In the genomic region with DNA sequence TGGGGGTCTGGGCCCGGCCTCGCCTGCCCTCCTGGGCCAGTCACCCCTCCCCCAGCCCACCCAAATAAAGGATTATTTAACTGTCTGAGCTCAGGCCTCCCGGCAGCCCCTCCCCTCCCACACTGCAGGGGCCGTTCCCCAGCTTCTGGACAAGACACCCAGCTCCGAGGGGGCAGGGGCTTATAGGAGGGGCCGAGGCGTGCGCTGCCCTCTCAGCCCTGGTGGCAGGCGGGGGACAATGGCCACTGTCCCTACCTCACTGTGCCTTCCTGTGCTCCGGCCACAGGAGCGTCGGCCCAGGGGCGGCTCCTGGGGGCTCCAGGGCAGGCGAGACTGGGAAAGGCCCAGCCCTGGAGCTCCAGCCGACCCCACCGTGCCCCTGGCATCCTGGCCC, we compare ENCODE assay signal across 29 cellular contexts. TPM values are rescaled to one million over a fixed set of nuclear protein-coding genes. Genes with fewer than 3 reads are reported as not detected.
A peak's percentile ranks its signal among the peaks of the same experiment; 100 is the strongest.
DNase-seq lines count a peak whose midpoint lies in the region; ATAC-seq, FAIRE-seq and TF ChIP-seq lines count a peak whose summit lies in the region.
"Had no signal": no experiment of that assay in that cellular context is flagged by ENCODE, and none has a peak within 500 bp of the region (broad histone marks: within the 10 kb centered on the region; RNA-seq: fewer than 3 reads in every experiment).

No MANE protein-coding gene starts in this region.

- DNase-seq in natural killer cell (no peak), GM12878 (ENCODE audit: low read depth, low spot score) (no peak), HCEC 1CT (no peak), HUDEP-2 (lab: John Stamatoyannopoulos, UW; ENCODE audit: unreplicated experiment in 76 of 76) (no peak), T-cell (no peak), omental fat pad (ENCODE audit: low spot score) (no peak)
- no peak for DNase-seq in natural killer cell treated with Interleukin-12 subunit alpha and Interleukin-12 subunit beta and Interleukin-15 and Interleukin-18, amount 100 ng/mL, for 72 hours (ENCODE audit: low spot score)
- DNase-seq: AML-193; CD8-positive, alpha-beta memory T cell; DMS 273 treated with DMSO at 0.1 percent for 48 hours; DMS79 treated with DMSO at 0.1 percent for 48 hours; GM23248; H7; KBM-7; MV-4-11; NCI-H1105 treated with DMSO at 0.1 percent for 48 hours; NCI-H146; NCI-H1930; NCI-H2107; NCI-H446; NCI-H524 treated with DMSO at 0.1 percent for 48 hours; NCI-H774; PC-9; SHP77 had no signal

- no peak overlapping the region for H2AFZ ChIP-seq in OCI-LY1 (ENCODE audit: low read length)
- H2AFZ ChIP-seq in GM12878 (ENCODE audit: control insufficient read depth, low read depth, low read length), result no peak overlapping the region
- H2AFZ ChIP-seq: GM23248, PC-9 had no signal

- POLR2A ChIA-PET in GM12878 (lab: Charles Lee), result no interaction called here
- POLR2A ChIA-PET in T-cell (lab: Charles Lee), result interaction anchor here in 1 of 2 donors (0.6 kb wide), 1 partner anchor 272 kb away, joined by 5 read pairs; no protein-coding TSS in a partner anchor

- intact Hi-C loops in natural killer cell (cut with micrococcal nuclease) (no loop called here), GM12878 (cut with micrococcal nuclease; ENCODE audit: unreplicated experiment) (loop anchor here (10.0 kb wide), 1 partner anchor 264 kb away; no protein-coding TSS in a partner anchor)

- SMC1A ChIA-PET in GM12878 (lab: Charles Lee; ENCODE audit: uncharacterized antibody, unreplicated experiment), result no interaction called here

- TF ChIP-seq CTCF in natural killer cell (IDR thresholded peaks at IDR 0.05), result no peak
- TF ChIP-seq CTCF in OCI-LY1 (IDR thresholded peaks at IDR 0.05; ENCODE audit: low read length), result no peak
- no peak for TF ChIP-seq CTCF in GM12878 (IDR thresholded peaks at IDR 0.05 in 2 of 3, conservative IDR thresholded peaks at IDR 0.05 in 1 of 3; ENCODE audit: control insufficient read depth in 2 of 3, extremely low read depth in 1 of 3, insufficient read depth in 1 of 3, low read depth in 3 of 3, low read length in 3 of 3)
- no peak for TF ChIP-seq CTCF in omental fat pad (IDR thresholded peaks at IDR 0.05)

- no peak for TF ChIP-seq RAD21 in GM12878 (IDR thresholded peaks at IDR 0.05; ENCODE audit: insufficient read depth, low read depth, low read length)

- peak overlapping the region; percentile 53 for H3K4me3 Mint-ChIP-seq in natural killer cell
- H3K4me3 Mint-ChIP-seq in natural killer cell treated with Interleukin-12 subunit alpha and Interleukin-12 subunit beta and Interleukin-15 and Interleukin-18, amount 100 ng/mL, for 72 hours, result no peak overlapping the region
- H3K4me3 Mint-ChIP-seq in T-cell, result peak overlapping the region in 1 of 3 donors; percentile 77

- H3K27me3 ChIP-seq in OCI-LY1 (ENCODE audit: insufficient read depth, low read length), result no peaks in the 10 kb centered on the region
- no peaks in the 10 kb centered on the region for H3K27me3 ChIP-seq in GM12878 (replicated peaks in 1 of 2; ENCODE audit: control insufficient read depth in 2 of 2, insufficient read depth in 2 of 2, low read length in 1 of 2)

- RAD21 ChIA-PET in GM12878 (lab: Charles Lee; ENCODE audit: unreplicated experiment), result no interaction called here

- in situ Hi-C loops in GM12878 (cut with MboI), result no loop called here

- peak; percentile 33; the same call in 1 of the 2 replicates for TF ChIP-seq POLR2A in GM12878 (IDR thresholded peaks at IDR 0.05; ENCODE audit: low read depth, low read length)

- peaks cover 66% of the 10 kb centered on the region for H3K4me1 ChIP-seq in OCI-LY1 (ENCODE audit: insufficient read depth, low read length, severe bottlenecking)
- H3K4me1 ChIP-seq in GM12878 (ENCODE audit: control insufficient read depth, insufficient read depth, low read length), result peaks cover 26% of the 10 kb centered on the region
- H3K4me1 ChIP-seq: A549 had no signal

- no TSS peak for BruUV-seq in GM12878 (replicated peaks; lab: Mats Ljungman, UMichigan)

- ATAC-seq in natural killer cell (no peak), GM12878 (no peak), T-cell (replicated peaks in 1 of 4) (no peak), omental fat pad (ENCODE audit: low FRiP score) (no peak)
- no peak for ATAC-seq in natural killer cell treated with Interleukin-12 subunit alpha and Interleukin-12 subunit beta and Interleukin-15 and Interleukin-18, amount 100 ng/mL, for 72 hours
- ATAC-seq: A549 had no signal

- no peak overlapping the region for H3K4me2 ChIP-seq in OCI-LY1 (ENCODE audit: low read length)
- H3K4me2 ChIP-seq in GM12878 (ENCODE audit: control insufficient read depth, insufficient read depth), result no peak overlapping the region
- H3K4me2 ChIP-seq: A549, PC-9 had no signal

- no peaks in the 10 kb centered on the region for H3K9me3 ChIP-seq in OCI-LY1 (ENCODE audit: low read length)
- no peaks in the 10 kb centered on the region for H3K9me3 ChIP-seq in GM12878 (replicated peaks; ENCODE audit: control insufficient read depth, insufficient read depth, low read length)

- CTCF ChIA-PET in GM12878 (lab: Yijun Ruan, JAX) (no interaction called here), T-cell (lab: Charles Lee) (interaction anchor here in 1 of 2 donors (0.5 kb wide), 1 partner anchor 54 kb away, joined by 3 read pairs; no protein-coding TSS in a partner anchor)

- H3K9ac ChIP-seq in OCI-LY1 (ENCODE audit: low read length) (no peak overlapping the region), GM12878 (ENCODE audit: control insufficient read depth, insufficient read depth, low read length) (no peak overlapping the region)
- H3K9ac ChIP-seq: GM23248 had no signal

- H3K4me1 Mint-ChIP-seq in natural killer cell, result peaks cover 12 to 18% of the 10 kb centered on the region in 2 donors
- H3K4me1 Mint-ChIP-seq in natural killer cell treated with Interleukin-12 subunit alpha and Interleukin-12 subunit beta and Interleukin-15 and Interleukin-18, amount 100 ng/mL, for 72 hours (ENCODE audit: low read depth in 2 of 2), result peaks cover 5 to 6% of the 10 kb centered on the region in 2 donors
- H3K4me1 Mint-ChIP-seq in T-cell, result peaks cover 20 to 27% (median 23%) of the 10 kb centered on the region in 3 donors

- peaks cover 5% of the 10 kb centered on the region; the same call in 1 of the 2 replicates for H3F3A ChIP-seq in OCI-LY1 (ENCODE audit: insufficient read depth, low read length)

- H3K4me3 ChIP-seq in OCI-LY1 (ENCODE audit: low read depth, low read length, poor library complexity, severe bottlenecking), result no peak overlapping the region
- no peak overlapping the region for H3K4me3 ChIP-seq in GM12878
- H3K4me3 ChIP-seq: A549, GM23248, PC-9 had no signal

- H3K27me3 Mint-ChIP-seq in natural killer cell (ENCODE audit: low read depth in 2 of 2) (no peaks in the 10 kb centered on the region), T-cell (no peaks in the 10 kb centered on the region)
- no peaks in the 10 kb centered on the region for H3K27me3 Mint-ChIP-seq in natural killer cell treated with Interleukin-12 subunit alpha and Interleukin-12 subunit beta and Interleukin-15 and Interleukin-18, amount 100 ng/mL, for 72 hours
- H3K27me3 Mint-ChIP-seq: CD8-positive, alpha-beta memory T cell had no signal

- H4K20me1 ChIP-seq in OCI-LY1 (ENCODE audit: insufficient read depth, low read length), result no peaks in the 10 kb centered on the region
- H4K20me1 ChIP-seq in GM12878 (ENCODE audit: control insufficient read depth, insufficient read depth), result no peaks in the 10 kb centered on the region

- no peaks in the 10 kb centered on the region for H3K9me2 ChIP-seq in OCI-LY1 (ENCODE audit: low read depth, low read length)

- no peak for TF ChIP-seq EP300 in GM12878 (IDR thresholded peaks at IDR 0.05; ENCODE audit: borderline replicate concordance in 1 of 2, control insufficient read depth in 1 of 2, low read depth in 2 of 2, low read length in 2 of 2)

- 90% methylated on average over 16 of the region's 16 CpGs for WGBS in GM12878 (ENCODE audit: insufficient coverage, insufficient replicate concordance, low lambda C conversion rate, missing lambda C conversion rate)

- no peak for FAIRE-seq in GM12878 (lab: Jason Lieb, UNC)
- FAIRE-seq: A549, GM18507 had no signal

- H3K79me2 ChIP-seq in OCI-LY1 (ENCODE audit: insufficient read depth, low read length), result peaks cover 21% of the 10 kb centered on the region
- H3K79me2 ChIP-seq in GM12878 (ENCODE audit: control insufficient read depth, insufficient read depth, low read length), result peaks cover 22% of the 10 kb centered on the region

- no peak overlapping the region for H3K27ac Mint-ChIP-seq in natural killer cell
- no peak overlapping the region for H3K27ac Mint-ChIP-seq in natural killer cell treated with Interleukin-12 subunit alpha and Interleukin-12 subunit beta and Interleukin-15 and Interleukin-18, amount 100 ng/mL, for 72 hours
- H3K27ac Mint-ChIP-seq in T-cell, result no peak overlapping the region

- H3K36me3 Mint-ChIP-seq in natural killer cell (no peaks in the 10 kb centered on the region), T-cell (peaks cover 5% of the 10 kb centered on the region)
- H3K36me3 Mint-ChIP-seq in natural killer cell treated with Interleukin-12 subunit alpha and Interleukin-12 subunit beta and Interleukin-15 and Interleukin-18, amount 100 ng/mL, for 72 hours, result peaks cover 6% of the 10 kb centered on the region

- H3K9me3 Mint-ChIP-seq in natural killer cell (no peaks in the 10 kb centered on the region), T-cell (no peaks in the 10 kb centered on the region)
- no peaks in the 10 kb centered on the region for H3K9me3 Mint-ChIP-seq in natural killer cell treated with Interleukin-12 subunit alpha and Interleukin-12 subunit beta and Interleukin-15 and Interleukin-18, amount 100 ng/mL, for 72 hours
- H3K9me3 Mint-ChIP-seq: CD8-positive, alpha-beta memory T cell had no signal

- H3K27ac ChIP-seq in OCI-LY1 (ENCODE audit: low read depth, low read length, poor library complexity, severe bottlenecking) (peak overlapping the region; percentile 82), GM12878 (ENCODE audit: control insufficient read depth, insufficient read depth) (no peak overlapping the region)
- H3K27ac ChIP-seq: A549, C4-2B, GM23248, PC-9 had no signal

- peaks cover 67% of the 10 kb centered on the region for H3K36me3 ChIP-seq in OCI-LY1 (ENCODE audit: insufficient read depth, low read length)
- peaks cover 2 to 38% of the 10 kb centered on the region in 2 experiments for H3K36me3 ChIP-seq in GM12878 (ENCODE audit: control insufficient read depth in 2 of 2, insufficient read depth in 2 of 2, low read length in 1 of 2)

RNA-seq across cellular contexts. Expression of a gene that starts 2.2 kb away (rescaled TPM):
- 10 to 100 TPM; 37.3 to 45.2 (median 37.6) TPM for total RNA-seq in natural killer cell
- total RNA-seq in natural killer cell treated with Interleukin-12 subunit alpha and Interleukin-12 subunit beta and Interleukin-15 and Interleukin-18, amount 100 ng/mL, for 72 hours, result 10 to 100 TPM; 23.4 to 43.3 TPM
- 8.6 and 12.9 TPM in 2 replicates for total RNA-seq in GM12878 (2013; cell fraction: nucleolus; rRNA removed)
- 19.8 and 23.3 TPM in 2 replicates for total RNA-seq in GM12878 (2014; rRNA removed)
- 4.1 and 4.3 TPM in 2 replicates for total RNA-seq in GM12878 (2014; rRNA removed; fragmentation: Illumina TruSeq; extraction: Trizol)
- total RNA-seq in GM12878 (2021), result 18.1 and 21.7 TPM in 2 replicates
- 4.5 TPM for polyA plus RNA-seq in GM12878 (2011; ENCODE audit: low read depth)
- 3.2 and 7.6 TPM in 2 replicates for polyA plus RNA-seq in GM12878 (2011; rRNA removed)
- polyA plus RNA-seq in GM12878 (2011; cell fraction: cytosol; rRNA removed), result 13.6 and 22.1 TPM in 2 replicates
- polyA plus RNA-seq in GM12878 (2011; cell fraction: nucleus; rRNA removed), result 54.5 and 73.7 TPM in 2 replicates
- polyA plus RNA-seq in GM12878 (2012), result 15.2 and 16.0 TPM in 2 replicates
- polyA plus RNA-seq in GM12878 (2014; fragmentation: Illumina TruSeq; extraction: Trizol), result 0.16 and 2.4 TPM in 2 replicates
- 1 to 10 TPM in 1 of 2 experiments, under 1 TPM in 1; 0.42 to 1.4 TPM for polyA plus RNA-seq in GM12878 (2014; fragmentation: Nextera tagmentation; extraction: Ambion mirVana)
- 20.3 and 28.2 TPM in 2 replicates for polyA plus RNA-seq in GM12878 (2014; rRNA removed)
- 1 to 10 TPM; 2.1 to 2.3 TPM for polyA plus RNA-seq in GM12878 (2016; fragmentation: Nextera tagmentation; extraction: Ambion mirVana)
- 5.2 and 11.2 TPM in 2 replicates for polyA minus RNA-seq in GM12878 (2011; rRNA and poly(A)+ RNA removed)
- 3.5 and 3.7 TPM in 2 replicates for polyA minus RNA-seq in GM12878 (2011; cell fraction: cytosol; rRNA and poly(A)+ RNA removed)
- polyA minus RNA-seq in GM12878 (2011; cell fraction: nucleus; rRNA and poly(A)+ RNA removed), result 5.3 and 7.7 TPM in 2 replicates
- total RNA-seq in T-cell, result 10 to 100 TPM; 28.9 to 51.0 (median 46.1) TPM
- 10 to 100 TPM; 21.2 to 38.3 (median 31.9) TPM for total RNA-seq in omental fat pad

RNA-seq across cellular contexts. Expression of a gene that starts 12.9 kb away (rescaled TPM):
- total RNA-seq in natural killer cell (100 to 1,000 TPM; 129 to 138 (median 132) TPM), GM12878 (2014; rRNA removed) (60.8 and 83.1 TPM in 2 replicates), GM12878 (2014; rRNA removed; fragmentation: Illumina TruSeq; extraction: Trizol) (15.6 and 18.4 TPM in 2 replicates), GM12878 (2021) (111 and 116 TPM in 2 replicates), T-cell (100 to 1,000 TPM; 116 to 213 (median 175) TPM), omental fat pad (10 to 100 TPM; 18.3 to 43.1 (median 28.4) TPM)
- total RNA-seq in natural killer cell treated with Interleukin-12 subunit alpha and Interleukin-12 subunit beta and Interleukin-15 and Interleukin-18, amount 100 ng/mL, for 72 hours, result 100 to 1,000 TPM in 1 of 2 donors, 10 to 100 TPM in 1; 71.0 to 139 TPM
- total RNA-seq in GM12878 (2013; cell fraction: nucleolus; rRNA removed), result 46.9 and 56.0 TPM in 2 replicates
- 24.6 TPM for polyA plus RNA-seq in GM12878 (2011; ENCODE audit: low read depth)
- polyA plus RNA-seq in GM12878 (2011; rRNA removed) (15.5 and 33.0 TPM in 2 replicates), GM12878 (2014; fragmentation: Illumina TruSeq; extraction: Trizol) (0.93 and 9.0 TPM in 2 replicates), GM12878 (2014; fragmentation: Nextera tagmentation; extraction: Ambion mirVana) (1 to 10 TPM in 1 of 2 experiments, under 1 TPM in 1; 0.43 to 2.2 TPM), GM12878 (2014; rRNA removed) (106 and 125 TPM in 2 replicates), GM12878 (2016; fragmentation: Nextera tagmentation; extraction: Ambion mirVana) (100 to 1,000 TPM in 1 of 2 experiments, 10 to 100 TPM in 1; 93.4 to 109 TPM)
- polyA plus RNA-seq in GM12878 (2011; cell fraction: cytosol; rRNA removed), result 51.3 and 72.8 TPM in 2 replicates
- 268 and 321 TPM in 2 replicates for polyA plus RNA-seq in GM12878 (2011; cell fraction: nucleus; rRNA removed)
- polyA plus RNA-seq in GM12878 (2012), result 77.8 and 82.8 TPM in 2 replicates
- 19.8 and 41.7 TPM in 2 replicates for polyA minus RNA-seq in GM12878 (2011; rRNA and poly(A)+ RNA removed)
- 20.7 and 20.9 TPM in 2 replicates for polyA minus RNA-seq in GM12878 (2011; cell fraction: cytosol; rRNA and poly(A)+ RNA removed)
- polyA minus RNA-seq in GM12878 (2011; cell fraction: nucleus; rRNA and poly(A)+ RNA removed), result 23.6 and 31.1 TPM in 2 replicates

RNA-seq across cellular contexts. Expression of a gene that starts 28.1 kb away (rescaled TPM):
- total RNA-seq in natural killer cell, result 1 to 10 TPM in 1 of 3 donors, under 1 TPM in 2; 0.16 to 3.4 (median 0.27) TPM
- total RNA-seq in natural killer cell treated with Interleukin-12 subunit alpha and Interleukin-12 subunit beta and Interleukin-15 and Interleukin-18, amount 100 ng/mL, for 72 hours, result 1 to 10 TPM; 3.0 to 3.5 TPM
- total RNA-seq in GM12878 (2013; cell fraction: nucleolus; rRNA removed), result 0.35 and 0.44 TPM in 2 replicates
- total RNA-seq in GM12878 (2014; rRNA removed), result 0.17 TPM in 1 of 2 replicates, not detected in the other
- 0.04 TPM in 1 of 2 replicates, not detected in the other for total RNA-seq in GM12878 (2014; rRNA removed; fragmentation: Illumina TruSeq; extraction: Trizol)
- total RNA-seq in GM12878 (2021), result 0.32 and 0.44 TPM in 2 replicates
- polyA plus RNA-seq in GM12878 (2011; ENCODE audit: low read depth), result 0.18 TPM
- polyA plus RNA-seq in GM12878 (2011; rRNA removed), result 0.04 TPM in 1 of 2 replicates, not detected in the other
- polyA plus RNA-seq in GM12878 (2011; cell fraction: cytosol; rRNA removed), result 0.07 and 0.08 TPM in 2 replicates
- polyA plus RNA-seq in GM12878 (2011; cell fraction: nucleus; rRNA removed), result 0.63 and 0.73 TPM in 2 replicates
- 0.80 TPM in 2 replicates for polyA plus RNA-seq in GM12878 (2012)
- polyA plus RNA-seq in GM12878 (2014; fragmentation: Illumina TruSeq; extraction: Trizol), result not detected in 2 replicates
- not detected for polyA plus RNA-seq in GM12878 (2014; fragmentation: Nextera tagmentation; extraction: Ambion mirVana)
- 0.19 and 0.37 TPM in 2 replicates for polyA plus RNA-seq in GM12878 (2014; rRNA removed)
- not detected for polyA plus RNA-seq in GM12878 (2016; fragmentation: Nextera tagmentation; extraction: Ambion mirVana)
- polyA minus RNA-seq in GM12878 (2011; rRNA and poly(A)+ RNA removed), result 0.15 TPM in 1 of 2 replicates, not detected in the other
- 0.31 TPM in 1 of 2 replicates, not detected in the other for polyA minus RNA-seq in GM12878 (2011; cell fraction: cytosol; rRNA and poly(A)+ RNA removed)
- polyA minus RNA-seq in GM12878 (2011; cell fraction: nucleus; rRNA and poly(A)+ RNA removed), result not detected in 2 replicates
- total RNA-seq in T-cell, result under 1 TPM in 3 of 5 donors, not detected in 2; 0.16 to 0.32 (median 0.26) TPM
- 1 to 10 TPM; 1.3 to 1.8 (median 1.6) TPM for total RNA-seq in omental fat pad
- total RNA-seq: GM23248, RPMI7951 had no signal
- polyA plus RNA-seq: CD8-positive, alpha-beta memory T cell had no signal

RNA-seq across cellular contexts. Expression of a gene that starts 46.2 kb away (rescaled TPM):
- 100 to 1,000 TPM; 105 to 126 (median 118) TPM for total RNA-seq in natural killer cell
- 10 to 100 TPM; 47.6 to 80.1 TPM for total RNA-seq in natural killer cell treated with Interleukin-12 subunit alpha and Interleukin-12 subunit beta and Interleukin-15 and Interleukin-18, amount 100 ng/mL, for 72 hours
- total RNA-seq in GM12878 (2013; cell fraction: nucleolus; rRNA removed), result 117 and 138 TPM in 2 replicates
- total RNA-seq in GM12878 (2014; rRNA removed), result 29.8 and 31.1 TPM in 2 replicates
- 9.7 and 10.4 TPM in 2 replicates for total RNA-seq in GM12878 (2014; rRNA removed; fragmentation: Illumina TruSeq; extraction: Trizol)
- total RNA-seq in GM12878 (2021), result 33.3 and 41.4 TPM in 2 replicates
- polyA plus RNA-seq in GM12878 (2011; ENCODE audit: low read depth), result 14.9 TPM
- polyA plus RNA-seq in GM12878 (2011; rRNA removed), result 7.7 and 16.1 TPM in 2 replicates
- polyA plus RNA-seq in GM12878 (2011; cell fraction: cytosol; rRNA removed), result 16.2 and 26.4 TPM in 2 replicates
- polyA plus RNA-seq in GM12878 (2011; cell fraction: nucleus; rRNA removed), result 370 and 394 TPM in 2 replicates
- polyA plus RNA-seq in GM12878 (2012), result 31.4 and 32.3 TPM in 2 replicates
- polyA plus RNA-seq in GM12878 (2014; fragmentation: Illumina TruSeq; extraction: Trizol), result 5.7 and 9.6 TPM in 2 replicates
- 1 to 10 TPM in 1 of 2 experiments, under 1 TPM in 1; 0.74 to 2.0 TPM for polyA plus RNA-seq in GM12878 (2014; fragmentation: Nextera tagmentation; extraction: Ambion mirVana)
- polyA plus RNA-seq in GM12878 (2014; rRNA removed), result 35.5 and 42.2 TPM in 2 replicates
- polyA plus RNA-seq in GM12878 (2016; fragmentation: Nextera tagmentation; extraction: Ambion mirVana), result 10 to 100 TPM; 22.8 to 23.0 TPM
- polyA minus RNA-seq in GM12878 (2011; rRNA and poly(A)+ RNA removed), result 13.4 and 15.0 TPM in 2 replicates
- polyA minus RNA-seq in GM12878 (2011; cell fraction: cytosol; rRNA and poly(A)+ RNA removed), result 10.2 and 10.4 TPM in 2 replicates
- polyA minus RNA-seq in GM12878 (2011; cell fraction: nucleus; rRNA and poly(A)+ RNA removed), result 32.4 and 44.1 TPM in 2 replicates
- 100 to 1,000 TPM; 129 to 144 (median 132) TPM for total RNA-seq in T-cell
- total RNA-seq in omental fat pad, result 10 to 100 TPM; 32.7 to 52.2 (median 33.5) TPM

RNA-seq across cellular contexts. Expression of a gene that starts 52.4 kb away (rescaled TPM):
- total RNA-seq in natural killer cell, result 100 to 1,000 TPM; 112 to 131 (median 123) TPM
- total RNA-seq in natural killer cell treated with Interleukin-12 subunit alpha and Interleukin-12 subunit beta and Interleukin-15 and Interleukin-18, amount 100 ng/mL, for 72 hours, result 100 to 1,000 TPM in 1 of 2 donors, 10 to 100 TPM in 1; 54.5 to 113 TPM
- 111 and 138 TPM in 2 replicates for total RNA-seq in GM12878 (2013; cell fraction: nucleolus; rRNA removed)
- 13.8 and 20.5 TPM in 2 replicates for total RNA-seq in GM12878 (2014; rRNA removed)
- 3.9 and 5.1 TPM in 2 replicates for total RNA-seq in GM12878 (2014; rRNA removed; fragmentation: Illumina TruSeq; extraction: Trizol)
- total RNA-seq in GM12878 (2021), result 42.4 and 48.6 TPM in 2 replicates
- polyA plus RNA-seq in GM12878 (2011; ENCODE audit: low read depth), result 19.5 TPM
- 4.4 and 7.9 TPM in 2 replicates for polyA plus RNA-seq in GM12878 (2011; rRNA removed)
- 6.1 and 11.1 TPM in 2 replicates for polyA plus RNA-seq in GM12878 (2011; cell fraction: cytosol; rRNA removed)
- polyA plus RNA-seq in GM12878 (2011; cell fraction: nucleus; rRNA removed), result 298 and 323 TPM in 2 replicates
- polyA plus RNA-seq in GM12878 (2012), result 62.3 and 69.8 TPM in 2 replicates
- 1.2 and 4.3 TPM in 2 replicates for polyA plus RNA-seq in GM12878 (2014; fragmentation: Illumina TruSeq; extraction: Trizol)
- under 1 TPM; 0.26 to 0.51 TPM for polyA plus RNA-seq in GM12878 (2014; fragmentation: Nextera tagmentation; extraction: Ambion mirVana)
- polyA plus RNA-seq in GM12878 (2014; rRNA removed), result 42.3 and 51.7 TPM in 2 replicates
- polyA plus RNA-seq in GM12878 (2016; fragmentation: Nextera tagmentation; extraction: Ambion mirVana), result 1 to 10 TPM; 4.5 to 5.0 TPM
- 9.3 and 15.4 TPM in 2 replicates for polyA minus RNA-seq in GM12878 (2011; rRNA and poly(A)+ RNA removed)
- polyA minus RNA-seq in GM12878 (2011; cell fraction: cytosol; rRNA and poly(A)+ RNA removed), result 11.4 and 11.5 TPM in 2 replicates
- 51.5 and 73.5 TPM in 2 replicates for polyA minus RNA-seq in GM12878 (2011; cell fraction: nucleus; rRNA and poly(A)+ RNA removed)
- total RNA-seq in T-cell, result 100 to 1,000 TPM; 101 to 152 (median 128) TPM
- total RNA-seq in omental fat pad, result 10 to 100 TPM; 18.4 to 53.8 (median 23.6) TPM
